Comparison of ENCODE assay signal across 15 cellular contexts in genomic region chr6:25248100-25248499, GRCh38. TPM values are rescaled to one million over a fixed set of nuclear protein-coding genes. Genes with fewer than 3 reads are reported as not detected.
DNase-seq lines count a peak whose midpoint lies in the region; ATAC-seq and TF ChIP-seq lines count a peak whose summit lies in the region.
"Had no signal": no experiment of that assay in that cellular context is flagged by ENCODE, and none has a peak within 500 bp of the region (broad histone marks: within the 10 kb centered on the region; RNA-seq: fewer than 3 reads in every experiment).

No MANE protein-coding gene starts in this region.

- no peaks in the 10 kb centered on the region for H3K9me2 ChIP-seq in SK-N-SH

- H4K20me1 ChIP-seq in SK-N-SH (ENCODE audit: insufficient read depth) = no peaks in the 10 kb centered on the region

- peak; percentile 55 for DNase-seq in GM04504 (ENCODE audit: low read depth)
- no peak for DNase-seq in SK-N-SH
- peak; percentile 60 for DNase-seq in fibroblast of mammary gland (ENCODE audit: low read depth)
- no peak for DNase-seq in NCI-H2029 treated with DMSO at 0.1 percent for 48 hours (lab: John Stamatoyannopoulos, UW)
- no peak for DNase-seq in NCI-H774 (lab: John Stamatoyannopoulos, UW)
- DNase-seq: activated CD4-positive, alpha-beta T cell treated with anti-CD3 and anti-CD28 coated beads for 36 hours; activated naive CD4-positive, alpha-beta T cell treated with anti-CD3 and anti-CD28 coated beads for 36 hours; central memory CD4-positive, alpha-beta T cell; endodermal cell; NCI-H1105; right lobe of liver; stimulated activated CD4-positive, alpha-beta T cell treated with anti-CD3 and anti-CD28 coated beads, Interleukin-4, amount 100 ng/mL, for 4 hours had no signal

- CTCF ChIA-PET in SK-N-SH (lab: Yijun Ruan, JAX) = no interaction called here

- H3K79me2 ChIP-seq in SK-N-SH (ENCODE audit: insufficient read depth) = no peaks in the 10 kb centered on the region

- H3K4me2 ChIP-seq in SK-N-SH (0 out of 2 replicates have a peak overlapping the region, but pooled peaks have one; percentile 2), skeletal muscle satellite cell (ENCODE audit: low read length) (peak overlapping the region; percentile 11)

- no peak for TF ChIP-seq RAD21 in SK-N-SH (IDR thresholded peaks at IDR 0.05; ENCODE audit: low read length)

- no peak overlapping the region for H3K4me3 ChIP-seq in SK-N-SH (ENCODE audit: low read depth in 2 of 2, low read length in 1 of 2)
- H3K4me3 ChIP-seq in fibroblast of mammary gland (ENCODE audit: control insufficient read depth, low read depth, low read length) = no peak overlapping the region
- no peak overlapping the region for H3K4me3 ChIP-seq in skeletal muscle satellite cell (ENCODE audit: low read length)
- H3K4me3 ChIP-seq: right lobe of liver had no signal

- WGBS in SK-N-SH (ENCODE audit: low lambda C conversion rate) = 76% methylated on average over 1 of the region's 1 CpG

- H3K9me3 ChIP-seq in SK-N-SH (no peaks in the 10 kb centered on the region; the same call in 1 of the 2 replicates), skeletal muscle satellite cell (replicated peaks; ENCODE audit: low read length) (no peaks in the 10 kb centered on the region)
- H3K9me3 ChIP-seq: right lobe of liver had no signal

- H3K4me1 ChIP-seq in SK-N-SH (ENCODE audit: control insufficient read depth in 1 of 2, insufficient read depth in 2 of 2, low read depth in 1 of 2, low read length in 1 of 2) (peaks cover 0 to 6% of the 10 kb centered on the region in 2 experiments; a peak in 1 of 4 replicates), skeletal muscle satellite cell (ENCODE audit: control insufficient read depth, insufficient read depth, low read length) (peaks cover 23% of the 10 kb centered on the region)
- H3K4me1 ChIP-seq: right lobe of liver had no signal

- TF ChIP-seq CTCF in SK-N-SH (IDR thresholded peaks at IDR 0.05) (no peak), fibroblast of mammary gland (conservative IDR thresholded peaks at IDR 0.05; ENCODE audit: control insufficient read depth, insufficient read depth, low read depth, low read length) (no peak)

- H3K9ac ChIP-seq in SK-N-SH (peak overlapping the region; percentile 32; the same call in 1 of the 2 replicates), skeletal muscle satellite cell (ENCODE audit: low read depth, low read length) (peak overlapping the region; percentile 42)

- no peak overlapping the region; the same call in 1 of the 2 replicates for H2AFZ ChIP-seq in SK-N-SH (ENCODE audit: low read depth)

- no peaks in the 10 kb centered on the region for H3K36me3 ChIP-seq in SK-N-SH (replicated peaks in 1 of 2; ENCODE audit: control insufficient read depth in 1 of 2, insufficient read depth in 2 of 2, low read length in 1 of 2)
- H3K36me3 ChIP-seq in skeletal muscle satellite cell (ENCODE audit: insufficient read depth, low read length) = no peaks in the 10 kb centered on the region
- H3K36me3 ChIP-seq: right lobe of liver had no signal

- H3K27me3 ChIP-seq in SK-N-SH (ENCODE audit: insufficient read depth) (no peaks in the 10 kb centered on the region), skeletal muscle satellite cell (ENCODE audit: control insufficient read depth, insufficient read depth, low read length) (no peaks in the 10 kb centered on the region)
- H3K27me3 ChIP-seq: right lobe of liver had no signal

- ATAC-seq in HG03354 (IDR thresholded peaks at IDR 0.05; ENCODE audit: poor library complexity, severe bottlenecking, unreplicated experiment) (no peak), GM18909 (IDR thresholded peaks at IDR 0.05; ENCODE audit: poor library complexity, unreplicated experiment) (no peak)
- ATAC-seq: right lobe of liver had no signal

- H3K27ac ChIP-seq in SK-N-SH (ENCODE audit: low read depth in 2 of 2, low read length in 1 of 2) = peak overlapping the region in 1 of 2 experiments; percentile 89; a peak in 2 of 4 replicates
- H3K27ac ChIP-seq: right lobe of liver had no signal

- TF ChIP-seq EP300 in SK-N-SH (IDR thresholded peaks at IDR 0.05; ENCODE audit: borderline replicate concordance in 1 of 2, low read depth in 1 of 2, low read length in 1 of 2) = peak in 1 of 2 experiments; percentile 17; a peak in 1 of 4 replicates

- POLR2A ChIA-PET in SK-N-SH (lab: Yijun Ruan, JAX) = no interaction called here

- H3F3A ChIP-seq in SK-N-SH (replicated peaks; ENCODE audit: insufficient read depth) = peaks cover 23% of the 10 kb centered on the region

TF ChIP-seq in SK-N-SH, 30 proteins besides CTCF, POLR2A, EP300 and RAD21:
- peak; percentile 53 for TF ChIP-seq TCF12 (IDR thresholded peaks at IDR 0.05)
- peak; percentile 72 for TF ChIP-seq PBX3 (IDR thresholded peaks at IDR 0.05)
- no peak for TF ChIP-seq MAX (IDR thresholded peaks at IDR 0.05; ENCODE audit: low read depth)
- TF ChIP-seq JUND (IDR thresholded peaks at IDR 0.05) = peak; percentile 36; the same call in 1 of the 2 replicates
- TF ChIP-seq FOSL2 (IDR thresholded peaks at IDR 0.05; ENCODE audit: borderline replicate concordance, low read depth) = peak; percentile 60; the same call in 1 of the 2 replicates
TF ChIP-seq in SK-N-SH: peak in this region for 4.

RNA-seq across cellular contexts. Expression of gene CARMIL1, which starts 31.1 kb away (rescaled TPM):
- polyA plus RNA-seq in SK-N-SH (2012; rRNA removed) = 1.7 TPM in 2 replicates
- 2.2 TPM in 2 replicates for polyA plus RNA-seq in SK-N-SH (2012; cell fraction: cytosol; rRNA removed)
- polyA plus RNA-seq in SK-N-SH (2012; cell fraction: nucleus; rRNA removed) = 2.1 and 2.8 TPM in 2 replicates
- total RNA-seq in skeletal muscle satellite cell (2012; rRNA removed) = 10.5 and 12.4 TPM in 2 replicates

Comparison
In these comparisons a context has a peak if more than half of its experiments do, and no peak if none do; other contexts are left out.
1. DNase-seq: peak in GM04504 (single experiment) and fibroblast of mammary gland (single experiment); none in SK-N-SH (single experiment), NCI-H2029 treated with DMSO at 0.1 percent for 48 hours (single experiment) and NCI-H774 (single experiment).